ENCODE assay signal across 18 cellular contexts in the genomic region with DNA sequence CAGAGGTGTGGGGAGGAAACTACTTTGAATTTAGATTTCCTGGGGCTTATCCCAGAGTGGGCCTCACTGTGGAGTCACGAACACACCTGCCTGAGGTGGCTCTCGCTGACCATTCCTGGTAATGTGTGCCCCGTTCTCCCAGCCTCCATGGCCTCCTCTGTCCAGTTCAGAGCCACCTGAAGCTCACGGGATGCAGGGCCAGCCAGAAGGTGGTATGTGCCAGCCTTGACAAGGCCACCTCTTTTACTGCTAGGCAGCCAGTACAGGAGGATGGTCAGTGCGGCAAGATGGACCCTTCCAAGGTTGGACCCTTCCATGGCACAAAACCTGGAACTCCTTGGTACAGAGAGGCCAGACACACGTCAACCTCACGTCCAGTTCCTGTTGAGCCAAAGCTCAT.
"Had no signal": no experiment of that assay in that cellular context is flagged by ENCODE, and none has a peak within 500 bp of the region (broad histone marks: within the 10 kb centered on the region; RNA-seq: fewer than 3 reads in every experiment).

No MANE protein-coding gene starts in this region.

- H3K4me3 Mint-ChIP-seq: activated naive CD8-positive, alpha-beta T cell; memory B cell; T-cell; T-helper 2 cell treated with Interferon-gamma antibody and Interleukin-4, amounts not matched to agents 5 μg/mL and 100 μg/mL, for 36 hours; WTC11 had no signal

- H3K4me1 Mint-ChIP-seq: WTC11 had no signal

- H3K4me3 ChIP-seq: SJCRH30, thoracic aorta, upper lobe of left lung had no signal

- H3K27me3 ChIP-seq: SJCRH30, upper lobe of left lung had no signal

- H3K4me1 ChIP-seq: SJCRH30, upper lobe of left lung had no signal

- H3K27ac Mint-ChIP-seq: activated naive CD8-positive, alpha-beta T cell; memory B cell; T-cell; T-helper 2 cell treated with Interferon-gamma antibody and Interleukin-4, amounts not matched to agents 5 μg/mL and 100 μg/mL, for 36 hours; WTC11 had no signal

- DNase-seq: activated CD8-positive, alpha-beta memory T cell treated with anti-CD3 and anti-CD28 coated beads, Interleukin-2, amount 50 U/mL, for 48 hours; activated T-cell treated with anti-CD3 and anti-CD28 coated beads, Interleukin-2, amount 50 U/mL, for 48 hours; amniotic stem cell; dermis blood vessel endothelial cell; effector CD8-positive, alpha-beta T cell; foreskin melanocyte; nucleus accumbens; SJCRH30; stimulated activated CD4-positive, alpha-beta T cell treated with anti-CD3 and anti-CD28 coated beads, Interleukin-4, amount 100 ng/mL, for 1 hour; stimulated activated naive CD4-positive, alpha-beta T cell treated with Interleukin-2 at 50 U/mL for 16 hours; T-cell; upper lobe of left lung had no signal

- H3K27me3 Mint-ChIP-seq: activated naive CD8-positive, alpha-beta T cell; memory B cell; T-cell had no signal

- H3K27ac ChIP-seq: SJCRH30, thoracic aorta, upper lobe of left lung had no signal

- H3K36me3 Mint-ChIP-seq: activated naive CD8-positive, alpha-beta T cell had no signal

- H3K36me3 ChIP-seq: SJCRH30, thoracic aorta had no signal

- H3K9me3 ChIP-seq: SJCRH30, thoracic aorta, upper lobe of left lung had no signal

- H3K9me3 Mint-ChIP-seq: T-cell; T-helper 2 cell treated with Interferon-gamma antibody and Interleukin-4, amounts not matched to agents 5 μg/mL and 100 μg/mL, for 36 hours had no signal

- ATAC-seq: esophagus mucosa, T-cell, WTC11 had no signal
